In the genomic region with DNA sequence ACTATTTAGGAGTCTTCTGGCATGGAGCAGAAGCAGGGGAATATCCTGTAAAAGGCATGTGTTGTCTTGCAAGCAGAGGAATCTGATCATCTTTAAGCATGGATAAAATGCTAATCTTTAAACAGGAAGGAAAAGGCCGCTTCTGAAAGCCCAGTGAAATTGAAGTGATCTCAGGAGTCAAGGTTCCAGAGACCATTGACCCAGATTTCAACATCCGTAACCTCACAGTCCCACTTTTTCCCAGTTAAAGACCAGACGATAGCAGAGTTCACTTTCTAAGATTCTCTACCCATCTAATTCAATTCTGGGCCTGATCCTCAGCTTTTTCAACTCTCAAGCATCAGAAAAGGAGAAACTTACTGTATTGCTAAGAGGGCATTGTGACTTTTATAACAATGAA, we compare ENCODE assay signal across 8 cellular contexts.
"Had no signal": no experiment of that assay in that cellular context is flagged by ENCODE, and none has a peak within 500 bp of the region (broad histone marks: within the 10 kb centered on the region; RNA-seq: fewer than 3 reads in every experiment).

No MANE protein-coding gene starts in this region.

- DNase-seq: IMR-90, KBM-7, KG1 had no signal

- H3K36me3 Mint-ChIP-seq: IgD-negative memory B cell had no signal

- H3K27ac ChIP-seq: HL-60, KMS-11 had no signal

- H3K9ac ChIP-seq: KMS-11 had no signal

- H3K27ac Mint-ChIP-seq: IgD-negative memory B cell had no signal

- H3K4me2 ChIP-seq: KMS-11 had no signal

- H3K9me3 Mint-ChIP-seq: IgD-negative memory B cell had no signal

- H3K4me3 ChIP-seq: K562 had no signal

- H3K4me3 Mint-ChIP-seq: IgD-negative memory B cell had no signal

- FAIRE-seq: HTR-8/SVneo, K562 had no signal

- ATAC-seq: K562 had no signal
